12 cellular contexts compared by ENCODE assay signal in the genomic region with DNA sequence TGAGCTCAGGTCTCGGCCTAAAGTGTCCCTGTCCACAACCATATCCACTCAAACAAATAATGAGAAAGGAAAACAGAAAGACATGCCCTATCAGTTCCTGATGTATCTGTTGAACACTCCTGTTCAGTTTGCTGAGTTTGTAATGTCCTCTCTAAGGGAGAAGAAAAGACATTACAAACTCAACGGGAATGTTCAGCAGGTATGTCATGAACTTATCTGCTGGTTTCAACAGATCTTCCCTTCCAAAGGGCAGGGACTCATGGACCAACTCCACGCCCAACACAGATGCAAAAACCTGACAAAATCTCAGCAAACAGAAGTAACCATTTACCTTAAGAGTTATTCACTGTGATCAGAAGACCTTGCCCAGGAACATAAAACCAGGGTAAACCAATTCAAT. TPM values are rescaled to one million over a fixed set of nuclear protein-coding genes. Genes with fewer than 3 reads are reported as not detected.
DNase-seq lines count a peak whose midpoint lies in the region; ATAC-seq, FAIRE-seq and TF ChIP-seq lines count a peak whose summit lies in the region.
"Had no signal": no experiment of that assay in that cellular context is flagged by ENCODE, and none has a peak within 500 bp of the region (broad histone marks: within the 10 kb centered on the region; RNA-seq: fewer than 3 reads in every experiment).

No MANE protein-coding gene starts in this region.

- no peaks in the 10 kb centered on the region for H3K27me3 ChIP-seq in liver (ENCODE audit: control insufficient read depth in 4 of 4, insufficient read depth in 4 of 4, low read length in 3 of 4)
- no peaks in the 10 kb centered on the region for H3K27me3 ChIP-seq in HepG2 (ENCODE audit: control insufficient read depth in 1 of 2, insufficient read depth in 2 of 2, low read length in 2 of 2)
- no peaks in the 10 kb centered on the region for H3K27me3 ChIP-seq in endodermal cell (ENCODE audit: control insufficient read depth, insufficient read depth, low read length, poor library complexity, severe bottlenecking)
- no peaks in the 10 kb centered on the region for H3K27me3 ChIP-seq in neutrophil
- H3K27me3 ChIP-seq in uterus: no peaks in the 10 kb centered on the region

- H3K79me2 ChIP-seq in HepG2 (ENCODE audit: insufficient read depth, low read length): peaks cover 65% of the 10 kb centered on the region

- TF ChIP-seq POLR2A in HepG2 (IDR thresholded peaks at IDR 0.05; ENCODE audit: insufficient read depth in 1 of 2, low read depth in 2 of 2, low read length in 2 of 2) (no peak), uterus (IDR thresholded peaks at IDR 0.05) (no peak)

- H3K4me3 Mint-ChIP-seq in endodermal cell: no peak overlapping the region

- H3K36me3 Mint-ChIP-seq in endodermal cell (ENCODE audit: low read depth): no peaks in the 10 kb centered on the region
- H3K36me3 Mint-ChIP-seq: activated naive CD4-positive, alpha-beta T cell treated with anti-CD3 and anti-CD28 coated beads, Interleukin-2, amount 50 U/mL, for 72 hours had no signal

- peaks cover 28% of the 10 kb centered on the region for H3K4me1 Mint-ChIP-seq in endodermal cell

- peak overlapping the region; percentile 55 for H3K27ac Mint-ChIP-seq in endodermal cell

- no TSS peak for BruUV-seq in HepG2 (replicated peaks; lab: Mats Ljungman, UMichigan)

- TF ChIP-seq CTCF in liver (IDR thresholded peaks at IDR 0.05; ENCODE audit: low read depth, low read length, missing input control): no peak
- TF ChIP-seq CTCF in HepG2 (CRISPR knock-in tag; IDR thresholded peaks at IDR 0.05): no peak
- TF ChIP-seq CTCF in endodermal cell (conservative IDR thresholded peaks at IDR 0.05): no peak
- TF ChIP-seq CTCF in neutrophil (IDR thresholded peaks at IDR 0.05): no peak
- TF ChIP-seq CTCF in uterus (IDR thresholded peaks at IDR 0.05): no peak

- no peak for TF ChIP-seq RAD21 in liver (IDR thresholded peaks at IDR 0.05)
- no peak for TF ChIP-seq RAD21 in HepG2 (CRISPR knock-in tag; IDR thresholded peaks at IDR 0.05)

- no peak for FAIRE-seq in HepG2 (lab: Jason Lieb, UNC)

- WGBS in liver: 72% methylated on average over 3 of the region's 3 CpGs
- 81% methylated on average over 3 of the region's 3 CpGs for WGBS in HepG2 (ENCODE audit: low lambda C conversion rate)
- 82 to 84% methylated on average over 2 to 3 of the region's 3 CpGs for WGBS in endodermal cell (ENCODE audit: insufficient coverage in 1 of 2, insufficient read length in 1 of 2), 2 experiments

- no peaks in the 10 kb centered on the region for H3K27me3 Mint-ChIP-seq in endodermal cell (ENCODE audit: insufficient read depth)

- H3K4me2 ChIP-seq in HepG2 (ENCODE audit: low read depth, low read length): no peak overlapping the region

- no peak for TF ChIP-seq EP300 in HepG2 (IDR thresholded peaks at IDR 0.05; ENCODE audit: low read depth in 2 of 2, low read length in 2 of 2)
- TF ChIP-seq EP300 in HepG2 (CRISPR knock-in tag; IDR thresholded peaks at IDR 0.05; ENCODE audit: borderline replicate concordance): no peak

- H3K9ac ChIP-seq in liver (ENCODE audit: low read depth in 1 of 2, low read length in 2 of 2) (no peak overlapping the region), HepG2 (ENCODE audit: insufficient read depth, low read depth, low read length) (no peak overlapping the region), endodermal cell (ENCODE audit: extremely low read depth, low read length, poor library complexity, severe bottlenecking) (no peak overlapping the region)

- H3K9me3 Mint-ChIP-seq in endodermal cell: no peaks in the 10 kb centered on the region

- DNase-seq in HepG2 (ENCODE audit: low spot score): no peak
- DNase-seq in endodermal cell: no peak
- DNase-seq in uterus: no peak
- no peak for DNase-seq in stimulated activated CD4-positive, alpha-beta T cell treated with anti-CD3 and anti-CD28 coated beads, Interleukin-2, amount 100 ng/mL, for 48 hours
- no peak for DNase-seq in NCI-H1417 treated with DMSO at 0.1 percent for 48 hours (lab: John Stamatoyannopoulos, UW)
- DNase-seq: activated CD4-positive, alpha-beta T cell treated with anti-CD3 and anti-CD28 coated beads, Interleukin-2, amount 50 U/mL, for 4 hours; hippocampal formation; NCI-H524 treated with DMSO at 0.1 percent for 48 hours had no signal

- ATAC-seq in HepG2 (no peak), GM18907 (IDR thresholded peaks at IDR 0.05; ENCODE audit: unreplicated experiment) (no peak)
- ATAC-seq: activated naive CD4-positive, alpha-beta T cell treated with anti-CD3 and anti-CD28 coated beads, Interleukin-2, amount 50 U/mL, for 72 hours had no signal

- intact Hi-C loops in HepG2 (cut with micrococcal nuclease; ENCODE audit: unreplicated experiment): no loop called here
- intact Hi-C loops in uterus (cut with DNase I; ENCODE audit: low total_unique reads): no loop called here

- H3K9me3 ChIP-seq in liver (ENCODE audit: control insufficient read depth in 4 of 4, low read length in 3 of 4): no peaks in the 10 kb centered on the region
- H3K9me3 ChIP-seq in HepG2 (ENCODE audit: low read length): no peaks in the 10 kb centered on the region
- H3K9me3 ChIP-seq in endodermal cell (ENCODE audit: control insufficient read depth, low read length): no peaks in the 10 kb centered on the region
- no peaks in the 10 kb centered on the region for H3K9me3 ChIP-seq in neutrophil
- no peaks in the 10 kb centered on the region for H3K9me3 ChIP-seq in uterus

- peaks cover 5% of the 10 kb centered on the region for H4K20me1 ChIP-seq in HepG2 (ENCODE audit: insufficient read depth, low read length)

- in situ Hi-C loops in HepG2 (cut with HindIII; ENCODE audit: extremely low pct_ligation_motif_present, low pct_unique_long_range_greater_than_20kb): no loop called here

- H2AFZ ChIP-seq in HepG2 (ENCODE audit: low read length): no peak overlapping the region

- H3K4me1 ChIP-seq in liver (ENCODE audit: control insufficient read depth in 4 of 4, insufficient read depth in 4 of 4, low read length in 3 of 4) (peaks cover 0 to 8% (median 1%) of the 10 kb centered on the region in 4 donors), HepG2 (ENCODE audit: insufficient read depth, low read length) (peaks cover 16% of the 10 kb centered on the region), endodermal cell (ENCODE audit: control insufficient read depth, insufficient read depth, low read length) (peaks cover 6% of the 10 kb centered on the region), neutrophil (ENCODE audit: control insufficient read depth in 1 of 2, insufficient read depth in 1 of 2, low read depth in 1 of 2, low read length in 1 of 2) (peaks cover 57 to 59% of the 10 kb centered on the region in 2 experiments), uterus (peaks cover 4 to 5% of the 10 kb centered on the region in 2 donors)

- no peaks in the 10 kb centered on the region for H3K36me3 ChIP-seq in liver (ENCODE audit: control insufficient read depth in 4 of 4, insufficient read depth in 3 of 4, low read depth in 1 of 4, low read length in 3 of 4)
- no peaks in the 10 kb centered on the region for H3K36me3 ChIP-seq in HepG2 (replicated peaks in 1 of 2; ENCODE audit: control insufficient read depth in 1 of 2, insufficient read depth in 2 of 2, low read length in 2 of 2)
- H3K36me3 ChIP-seq in endodermal cell (ENCODE audit: control insufficient read depth, insufficient read depth, low read length): no peaks in the 10 kb centered on the region
- no peaks in the 10 kb centered on the region for H3K36me3 ChIP-seq in neutrophil
- H3K36me3 ChIP-seq in uterus: no peaks in the 10 kb centered on the region

- POLR2A ChIA-PET in HepG2 (lab: Yijun Ruan, JAX): no interaction called here

- CTCF ChIA-PET in HepG2 (lab: Yijun Ruan, JAX; ENCODE audit: low intra/inter-chr PET ratio, low total read pairs): no interaction called here

- H3K4me3 ChIP-seq in liver (ENCODE audit: low read depth in 1 of 3, low read length in 3 of 3): no peak overlapping the region
- H3K4me3 ChIP-seq in HepG2 (replicated peaks in 1 of 3; ENCODE audit: insufficient read depth in 1 of 3, low read depth in 2 of 3, low read length in 3 of 3): no peak overlapping the region
- H3K4me3 ChIP-seq in endodermal cell (ENCODE audit: low read length): no peak overlapping the region
- H3K4me3 ChIP-seq in neutrophil (ENCODE audit: low read depth in 1 of 2, low read length in 1 of 2): peak overlapping the region; percentile 56 to 57
- H3K4me3 ChIP-seq in uterus: no peak overlapping the region

- H3K27ac ChIP-seq in liver (ENCODE audit: low read depth in 1 of 2, low read length in 2 of 2) (peak overlapping the region; percentile 56 to 73), HepG2 (ENCODE audit: extremely low read length, insufficient read depth, low read length) (no peak overlapping the region), endodermal cell (ENCODE audit: low read depth, low read length) (no peak overlapping the region), neutrophil (peak overlapping the region; percentile 91), uterus (peak overlapping the region; percentile 41 to 61)

RNA-seq across cellular contexts. Expression of a gene that starts 23.7 kb away (rescaled TPM):
- 10 to 100 TPM; 15.9 to 16.0 TPM for total RNA-seq in liver
- 1 to 10 TPM; 2.5 to 6.5 TPM for polyA plus RNA-seq in liver
- total RNA-seq in HepG2 (2016; rRNA removed; fragmentation: Illumina TruSeq; extraction: Trizol): 17.4 and 18.3 TPM in 2 replicates
- 2.2 and 2.6 TPM in 2 replicates for total RNA-seq in HepG2 (2016; cell fraction: cytosol; rRNA removed; fragmentation: Illumina TruSeq; extraction: Trizol; ENCODE audit: low read depth)
- total RNA-seq in HepG2 (2016; cell fraction: insoluble cytoplasmic fraction; rRNA removed; fragmentation: Illumina TruSeq; extraction: Trizol): 17.1 and 17.9 TPM in 2 replicates
- total RNA-seq in HepG2 (2016; cell fraction: membrane; rRNA removed; fragmentation: Illumina TruSeq; extraction: Trizol): 7.5 and 8.2 TPM in 2 replicates
- 15.1 and 18.6 TPM in 2 replicates for total RNA-seq in HepG2 (2016; cell fraction: nucleus; rRNA removed; fragmentation: Illumina TruSeq; extraction: Trizol)
- 5.1 and 6.3 TPM in 2 replicates for polyA plus RNA-seq in HepG2 (2011; rRNA removed)
- 5.7 and 6.0 TPM in 2 replicates for polyA plus RNA-seq in HepG2 (2011; cell fraction: cytosol; rRNA removed)
- 9.9 and 11.3 TPM in 2 replicates for polyA plus RNA-seq in HepG2 (2011; cell fraction: nucleus; rRNA removed)
- 9.8 and 11.5 TPM in 2 replicates for polyA plus RNA-seq in HepG2 (2012)
- polyA plus RNA-seq in HepG2 (2016; cell fraction: cytosol; fragmentation: Illumina TruSeq; extraction: Trizol; ENCODE audit: low read depth): 1.1 TPM in 2 replicates
- 15.2 and 16.4 TPM in 2 replicates for polyA plus RNA-seq in HepG2 (2016; cell fraction: insoluble cytoplasmic fraction; fragmentation: Illumina TruSeq; extraction: Trizol; ENCODE audit: low read depth)
- 3.5 and 4.1 TPM in 2 replicates for polyA plus RNA-seq in HepG2 (2016; cell fraction: membrane; fragmentation: Illumina TruSeq; extraction: Trizol; ENCODE audit: low read depth)
- polyA plus RNA-seq in HepG2 (2016; cell fraction: nucleus; fragmentation: Illumina TruSeq; extraction: Trizol; ENCODE audit: insufficient read depth, low read depth): 17.8 and 17.9 TPM in 2 replicates
- polyA minus RNA-seq in HepG2 (2011; rRNA and poly(A)+ RNA removed; ENCODE audit: low replicate concordance): 10.1 and 10.5 TPM in 2 replicates
- polyA minus RNA-seq in HepG2 (2011; cell fraction: cytosol; rRNA and poly(A)+ RNA removed): 6.4 and 6.6 TPM in 2 replicates
- 8.7 and 9.5 TPM in 2 replicates for polyA minus RNA-seq in HepG2 (2011; cell fraction: nucleus; rRNA and poly(A)+ RNA removed)
- 10 to 100 TPM; 20.7 to 20.9 TPM for total RNA-seq in endodermal cell
- polyA plus RNA-seq in endodermal cell (2013, experiment 1 of 2): 25.4 TPM
- 24.1 TPM for polyA plus RNA-seq in endodermal cell (2013, experiment 2 of 2)
- total RNA-seq in uterus: 10 to 100 TPM in 3 of 4 donors, 1 to 10 TPM in 1; 5.6 to 45.1 (median 22.8) TPM

Comparison
In these comparisons a context has a peak if more than half of its experiments do, and no peak if none do; other contexts are left out.
1. H3K27ac ChIP-seq: peak in liver (2 of 2), neutrophil (single experiment) and uterus (2 of 2); none in HepG2 (single experiment) and endodermal cell (single experiment).
2. H3K4me3 ChIP-seq: peak in neutrophil (2 of 2); none in liver (0 of 3), HepG2 (0 of 3), endodermal cell (single experiment) and uterus (0 of 2).